Comparison of ENCODE assay signal across 16 cellular contexts in the genomic region with DNA sequence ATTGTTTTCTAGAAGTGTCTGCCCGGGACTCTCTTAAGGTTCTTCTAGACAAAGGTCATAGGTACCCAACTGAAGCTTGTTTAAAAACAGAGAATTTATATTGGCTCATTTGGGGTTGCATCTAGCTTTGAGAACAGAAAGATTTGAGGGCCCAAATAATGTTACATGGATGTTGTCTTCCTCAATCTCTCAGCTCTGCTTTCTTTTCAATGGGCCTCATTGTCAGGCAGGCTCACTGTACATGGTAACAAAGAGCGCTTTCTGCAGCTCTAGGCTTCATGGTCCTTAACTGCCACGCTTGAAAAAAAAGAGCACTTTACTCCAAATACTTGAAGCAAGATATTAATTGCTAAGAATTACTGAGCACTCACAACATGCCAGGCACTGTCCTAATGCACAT. TPM values are rescaled to one million over a fixed set of nuclear protein-coding genes. Genes with fewer than 3 reads are reported as not detected.
DNase-seq lines count a peak whose midpoint lies in the region; ATAC-seq and TF ChIP-seq lines count a peak whose summit lies in the region.
"Had no signal": no experiment of that assay in that cellular context is flagged by ENCODE, and none has a peak within 500 bp of the region (broad histone marks: within the 10 kb centered on the region; RNA-seq: fewer than 3 reads in every experiment).

No MANE protein-coding gene starts in this region.

- in situ Hi-C loops in SK-MEL-5 (cut with HindIII; ENCODE audit: low pct_unique_long_range_greater_than_20kb, low sequenced_read_pairs): no loop called here

- no peaks in the 10 kb centered on the region for H3K36me3 Mint-ChIP-seq in neural crest cell (ENCODE audit: low read depth)

- DNase-seq in SK-MEL-5 (ENCODE audit: low read depth, low spot score) (peak; percentile 93), foreskin melanocyte (peak; percentile 85), neural crest cell (ENCODE audit: low read depth, low spot score) (no peak), NCI-H1048 (lab: John Stamatoyannopoulos, UW) (no peak)
- DNase-seq: COR-L47, HCEC 1CT, NCI-H1092, NCI-H69, SJCRH30 had no signal

- no peak for TF ChIP-seq CTCF in neural crest cell (conservative IDR thresholded peaks at IDR 0.05)

- ATAC-seq in HG02623 (IDR thresholded peaks at IDR 0.05; ENCODE audit: unreplicated experiment) (no peak), GM21381 (IDR thresholded peaks at IDR 0.05; ENCODE audit: unreplicated experiment) (no peak)
- ATAC-seq: GM12878 had no signal

- H3K4me1 Mint-ChIP-seq in neural crest cell: peaks cover 22% of the 10 kb centered on the region

- H3K9me3 Mint-ChIP-seq in neural crest cell: peaks cover 3% of the 10 kb centered on the region

- H3K4me3 Mint-ChIP-seq in neural crest cell: no peak overlapping the region

- H3K27me3 Mint-ChIP-seq in neural crest cell (ENCODE audit: low read depth): no peaks in the 10 kb centered on the region

- peak overlapping the region; percentile 93 for H3K27ac Mint-ChIP-seq in neural crest cell (ENCODE audit: unreplicated experiment)

- H3K27ac ChIP-seq in temporal lobe (ENCODE audit: low read depth, low read length): peak overlapping the region; percentile 98
- H3K27ac ChIP-seq: BLaER1 treated with 17β-estradiol and CSF1 and Interleukin-3, amounts not matched to agents 10 nM and 100 nM; RWPE1; SJCRH30 had no signal

RNA-seq across cellular contexts. Expression of a gene that starts 22.2 kb away (rescaled TPM):
- 4.4 and 5.0 TPM in 2 replicates for total RNA-seq in SK-MEL-5 (2014; rRNA removed; shearing (Covaris generic))
- polyA plus RNA-seq in SK-MEL-5 (2015; cell fraction: cytosol; rRNA removed): 4.9 and 5.4 TPM in 2 replicates
- polyA plus RNA-seq in SK-MEL-5 (2015; cell fraction: nucleus; rRNA removed): 0.76 and 3.7 TPM in 2 replicates
- total RNA-seq in neural crest cell (0.72 and 0.93 TPM in 2 replicates), temporal lobe (1.2 TPM)
- total RNA-seq: G401, SJCRH30 had no signal

RNA-seq across cellular contexts. Expression of a gene that starts 54.6 kb away (rescaled TPM):
- total RNA-seq in SK-MEL-5 (2014; rRNA removed; shearing (Covaris generic)): 40.6 and 45.4 TPM in 2 replicates
- polyA plus RNA-seq in SK-MEL-5 (2015; cell fraction: cytosol; rRNA removed): 33.1 and 34.7 TPM in 2 replicates
- polyA plus RNA-seq in SK-MEL-5 (2015; cell fraction: nucleus; rRNA removed): 9.6 and 12.7 TPM in 2 replicates
- 7.5 and 8.8 TPM in 2 replicates for total RNA-seq in neural crest cell
- 4.2 TPM for total RNA-seq in temporal lobe

RNA-seq across cellular contexts. Expression of a gene that starts 54.9 kb away (rescaled TPM):
- 49.9 and 54.2 TPM in 2 replicates for total RNA-seq in SK-MEL-5 (2014; rRNA removed; shearing (Covaris generic))
- 51.2 and 64.3 TPM in 2 replicates for polyA plus RNA-seq in SK-MEL-5 (2015; cell fraction: cytosol; rRNA removed)
- 26.5 and 28.4 TPM in 2 replicates for polyA plus RNA-seq in SK-MEL-5 (2015; cell fraction: nucleus; rRNA removed)
- total RNA-seq in neural crest cell (21.5 and 21.6 TPM in 2 replicates), temporal lobe (40.8 TPM)

Comparison
In these comparisons a context has a peak if more than half of its experiments do, and no peak if none do; other contexts are left out.
1. DNase-seq: peak in SK-MEL-5 (single experiment) and foreskin melanocyte (single experiment); none in neural crest cell (single experiment) and NCI-H1048 (single experiment).